In the genomic region with DNA sequence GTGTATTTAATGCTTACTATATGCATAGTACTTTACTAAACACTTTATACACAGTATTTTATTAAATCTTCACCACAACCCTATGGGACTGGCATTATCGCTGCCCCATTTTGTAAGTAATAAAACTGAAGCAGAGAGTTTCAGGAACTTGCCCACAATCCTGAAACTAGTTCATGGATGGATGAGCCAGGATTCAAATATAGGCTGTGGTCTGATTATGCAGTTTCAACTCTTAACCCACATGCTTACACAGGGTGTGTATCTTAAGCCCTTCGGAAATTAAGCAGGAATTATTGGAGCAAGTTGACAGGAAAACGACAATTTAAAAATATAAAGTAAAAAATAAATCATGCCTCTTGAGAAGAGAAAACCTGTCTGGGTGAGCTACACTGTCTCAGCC, we compare ENCODE assay signal across 17 cellular contexts.
DNase-seq lines count a peak whose midpoint lies in the region; ATAC-seq lines count a peak whose summit lies in the region.
"Had no signal": no experiment of that assay in that cellular context is flagged by ENCODE, and none has a peak within 500 bp of the region (broad histone marks: within the 10 kb centered on the region; RNA-seq: fewer than 3 reads in every experiment).

No MANE protein-coding gene starts in this region.

- intact Hi-C loops in left colon (cut with DNase I, micrococcal nuclease), result no loop called here

- ATAC-seq in GM18508 (IDR thresholded peaks at IDR 0.05; ENCODE audit: insufficient read depth, unreplicated experiment), result peak; percentile 58
- peak; percentile 80 for ATAC-seq in GM21367 (IDR thresholded peaks at IDR 0.05; ENCODE audit: unreplicated experiment)
- ATAC-seq in HG02973 (IDR thresholded peaks at IDR 0.05; ENCODE audit: unreplicated experiment), result peak; percentile 52
- no peak for ATAC-seq in left colon
- ATAC-seq: left lobe of liver, sciatic nerve had no signal

- DNase-seq in MV-4-11 (lab: John Stamatoyannopoulos, UW) (peak; percentile 42), left colon (no peak), NCI-H187 treated with DMSO at 0.1 percent for 48 hours (lab: John Stamatoyannopoulos, UW) (no peak), NCI-H2196 (lab: John Stamatoyannopoulos, UW; ENCODE audit: unreplicated experiment) (no peak), cerebellar cortex (ENCODE audit: low spot score) (no peak)
- DNase-seq: activated CD4-positive, CD25-positive, alpha-beta regulatory T cell treated with anti-CD3 and anti-CD28 coated beads, Interleukin-2, amount 50 U/mL, for 72 hours; CD4-positive, alpha-beta memory T cell; endodermal cell; NCI-H1930; NCI-H510A treated with DMSO at 0.1 percent for 48 hours; nucleus accumbens; stimulated activated CD4-positive, alpha-beta T cell treated with anti-CD3 and anti-CD28 coated beads, Interleukin-2, amount 100 ng/mL, for 24 hours had no signal
